In genomic region chr4:137156054-137156453, GRCh38 we compare ENCODE assay signal across 17 cellular contexts.
DNase-seq lines count a peak whose midpoint lies in the region; TF ChIP-seq lines count a peak whose summit lies in the region.
"Had no signal": no experiment of that assay in that cellular context is flagged by ENCODE, and none has a peak within 500 bp of the region (broad histone marks: within the 10 kb centered on the region; RNA-seq: fewer than 3 reads in every experiment).

No MANE protein-coding gene starts in this region.

- no peak overlapping the region for H3K27ac ChIP-seq in CD8-positive, alpha-beta memory T cell (ENCODE audit: low read depth, low read length)
- H3K27ac ChIP-seq: HL-60, lower lobe of right lung, sigmoid colon had no signal

- H3K9me3 Mint-ChIP-seq in HFFc6 (no peaks in the 10 kb centered on the region), type B pancreatic cell (no peaks in the 10 kb centered on the region)
- peaks cover 2 to 22% (median 5%) of the 10 kb centered on the region in 5 donors for H3K9me3 Mint-ChIP-seq in CD8-positive, alpha-beta memory T cell
- H3K9me3 Mint-ChIP-seq: stimulated activated memory B cell treated with anti-CD40 and anti-IgM and Interleukin-4, amounts not matched to agents 10 μg/mL and 1 μg/mL and 100 μg/mL, for 72 hours had no signal

- peak overlapping the region; percentile 57 for H3K4me3 Mint-ChIP-seq in HFFc6
- no peak overlapping the region for H3K4me3 Mint-ChIP-seq in CD8-positive, alpha-beta memory T cell
- H3K4me3 Mint-ChIP-seq in type B pancreatic cell, result no peak overlapping the region
- H3K4me3 Mint-ChIP-seq: stimulated activated memory B cell treated with anti-CD40 and anti-IgM and Interleukin-4, amounts not matched to agents 10 μg/mL and 1 μg/mL and 100 μg/mL, for 72 hours had no signal

- no peak overlapping the region for H3K4me3 ChIP-seq in AG04449 (ENCODE audit: low read depth, low read length)
- no peak overlapping the region for H3K4me3 ChIP-seq in foreskin fibroblast (ENCODE audit: low read depth in 1 of 2, low read length in 2 of 2)
- H3K4me3 ChIP-seq in CD8-positive, alpha-beta memory T cell (ENCODE audit: low read length), result no peak overlapping the region
- H3K4me3 ChIP-seq: lower lobe of right lung, MG63, sigmoid colon had no signal

- POLR2A ChIA-PET in AG04449 (lab: Yijun Ruan, JAX), result no interaction called here
- POLR2A ChIA-PET in CD8-positive, alpha-beta memory T cell (lab: Charles Lee), result no interaction called here

- DNase-seq in AG04449 (ENCODE audit: low read depth, low spot score) (peak; percentile 79), HFFc6 (peak; percentile 86), astrocyte of the hippocampus (ENCODE audit: low read depth, low spot score) (peak; percentile 15), foreskin fibroblast (peak; percentile 80 to 86), GM13977 (ENCODE audit: low spot score) (no peak), anterior cingulate cortex (lab: John Stamatoyannopoulos, UW) (no peak), type B pancreatic cell (ENCODE audit: extremely low spot score, unreplicated experiment) (no peak)
- DNase-seq in CD8-positive, alpha-beta memory T cell, result no peak
- DNase-seq: cerebellar nuclear complex, lower lobe of right lung, MG63, NCI-H2029, NCI-H69, RPMI8226, sigmoid colon had no signal

- H3K27me3 Mint-ChIP-seq in HFFc6 (ENCODE audit: insufficient read depth) (no peaks in the 10 kb centered on the region), type B pancreatic cell (no peaks in the 10 kb centered on the region)
- H3K27me3 Mint-ChIP-seq in CD8-positive, alpha-beta memory T cell, result no peaks in the 10 kb centered on the region
- H3K27me3 Mint-ChIP-seq: stimulated activated memory B cell treated with anti-CD40 and anti-IgM and Interleukin-4, amounts not matched to agents 10 μg/mL and 1 μg/mL and 100 μg/mL, for 72 hours had no signal

- no peaks in the 10 kb centered on the region for H3K9me3 ChIP-seq in CD8-positive, alpha-beta memory T cell (ENCODE audit: low read length)
- H3K9me3 ChIP-seq: lower lobe of right lung, MG63, sigmoid colon had no signal

- CTCF ChIA-PET in AG04449 (lab: Yijun Ruan, JAX), result interaction anchor here (1.0 to 1.2 kb wide), 2 partner anchors 32 to 47 kb away, joined by 3 read pairs; no protein-coding TSS in a partner anchor
- CTCF ChIA-PET in CD8-positive, alpha-beta memory T cell (lab: Charles Lee), result no interaction called here

- H3K36me3 ChIP-seq in CD8-positive, alpha-beta memory T cell (ENCODE audit: insufficient read depth, low read length), result no peaks in the 10 kb centered on the region
- H3K36me3 ChIP-seq: lower lobe of right lung, MG63, sigmoid colon had no signal

- H3K27me3 ChIP-seq in CD8-positive, alpha-beta memory T cell (ENCODE audit: insufficient read depth, low read length, poor library complexity, severe bottlenecking), result no peaks in the 10 kb centered on the region
- H3K27me3 ChIP-seq: MG63, sigmoid colon had no signal

- in situ Hi-C loops in GM13977 (cut with MboI; ENCODE audit: low pct_unique_long_range_greater_than_20kb, low sequenced_read_pairs, unreplicated experiment), result no loop called here

- H3K36me3 Mint-ChIP-seq in HFFc6 (ENCODE audit: low read depth), result no peaks in the 10 kb centered on the region
- no peaks in the 10 kb centered on the region for H3K36me3 Mint-ChIP-seq in CD8-positive, alpha-beta memory T cell
- no peaks in the 10 kb centered on the region for H3K36me3 Mint-ChIP-seq in type B pancreatic cell
- H3K36me3 Mint-ChIP-seq: stimulated activated memory B cell treated with anti-CD40 and anti-IgM and Interleukin-4, amounts not matched to agents 10 μg/mL and 1 μg/mL and 100 μg/mL, for 72 hours had no signal

- H3K27ac Mint-ChIP-seq in HFFc6, result peak overlapping the region; percentile 89
- H3K27ac Mint-ChIP-seq in CD8-positive, alpha-beta memory T cell, result no peak overlapping the region
- H3K27ac Mint-ChIP-seq in type B pancreatic cell, result no peak overlapping the region
- H3K27ac Mint-ChIP-seq: stimulated activated memory B cell treated with anti-CD40 and anti-IgM and Interleukin-4, amounts not matched to agents 10 μg/mL and 1 μg/mL and 100 μg/mL, for 72 hours had no signal

- H3K4me1 Mint-ChIP-seq in HFFc6 (ENCODE audit: low read depth) (peaks cover 40% of the 10 kb centered on the region), type B pancreatic cell (ENCODE audit: unreplicated experiment) (peaks cover 4% of the 10 kb centered on the region)
- no peaks in the 10 kb centered on the region for H3K4me1 Mint-ChIP-seq in CD8-positive, alpha-beta memory T cell
- H3K4me1 Mint-ChIP-seq: stimulated activated memory B cell treated with anti-CD40 and anti-IgM and Interleukin-4, amounts not matched to agents 10 μg/mL and 1 μg/mL and 100 μg/mL, for 72 hours had no signal

- no peak for TF ChIP-seq CTCF in AG04449 (IDR thresholded peaks at IDR 0.05; ENCODE audit: insufficient read depth, low read length, missing control alignments)
- no peak for TF ChIP-seq CTCF in HFFc6 (IDR thresholded peaks at IDR 0.05)
- no peak for TF ChIP-seq CTCF in foreskin fibroblast (IDR thresholded peaks at IDR 0.05; ENCODE audit: low read depth, low read length)
- no peak for TF ChIP-seq CTCF in GM13977 (IDR thresholded peaks at IDR 0.05; ENCODE audit: extremely low read depth, insufficient read depth, missing control alignments)
- TF ChIP-seq CTCF in type B pancreatic cell (conservative IDR thresholded peaks at IDR 0.05), result no peak

- no peaks in the 10 kb centered on the region for H3K4me1 ChIP-seq in CD8-positive, alpha-beta memory T cell (ENCODE audit: insufficient read depth, low read length)
- H3K4me1 ChIP-seq: lower lobe of right lung, sigmoid colon had no signal

Comparison
In these comparisons a context has a peak if more than half of its experiments do, and no peak if none do; other contexts are left out.
1. DNase-seq: peak in AG04449 (single experiment), HFFc6 (single experiment), astrocyte of the hippocampus (single experiment) and foreskin fibroblast (2 of 2); none in CD8-positive, alpha-beta memory T cell (0 of 5), GM13977 (single experiment), anterior cingulate cortex (0 of 58) and type B pancreatic cell (single experiment).